In genomic region chr14:93648440-93649168, GRCh38 we compare ENCODE assay signal across 9 cellular contexts.
DNase-seq lines count a peak whose midpoint lies in the region; ATAC-seq, FAIRE-seq and TF ChIP-seq lines count a peak whose summit lies in the region.
"Had no signal": no experiment of that assay in that cellular context is flagged by ENCODE, and none has a peak within 500 bp of the region (broad histone marks: within the 10 kb centered on the region; RNA-seq: fewer than 3 reads in every experiment).

No MANE protein-coding gene starts in this region.

- 11% methylated on average over 4 of the region's 5 CpGs for WGBS in K562 (ENCODE audit: insufficient coverage, low coverage, missing lambda C conversion rate)

- H3K27me3 ChIP-seq in K562 (ENCODE audit: control insufficient read depth in 2 of 2, insufficient read depth in 2 of 2, low read length in 2 of 2), result no peaks in the 10 kb centered on the region
- no peaks in the 10 kb centered on the region for H3K27me3 ChIP-seq in effector memory CD4-positive, alpha-beta T cell (replicated peaks; ENCODE audit: control insufficient read depth, insufficient read depth, low read length, poor library complexity, severe bottlenecking)

- peak overlapping the region; percentile 68 for H3K27ac Mint-ChIP-seq in activated T-cell treated with anti-CD3 and anti-CD28 coated beads, Interleukin-2, amount 50 U/mL, for 24 hours
- H3K27ac Mint-ChIP-seq: nephron had no signal

- ATAC-seq in K562, result peak; percentile 68; the same call in 2 of the 3 replicates

- no peaks in the 10 kb centered on the region for H3K9me3 ChIP-seq in K562 (replicated peaks; ENCODE audit: control insufficient read depth, insufficient read depth, low read depth, low read length)
- no peaks in the 10 kb centered on the region for H3K9me3 ChIP-seq in effector memory CD4-positive, alpha-beta T cell (ENCODE audit: control insufficient read depth, low read length)

- H3K4me2 ChIP-seq in K562 (ENCODE audit: insufficient read depth, low read length), result no peak overlapping the region

- H3K27me3 Mint-ChIP-seq in activated T-cell treated with anti-CD3 and anti-CD28 coated beads, Interleukin-2, amount 50 U/mL, for 24 hours, result peaks cover 52% of the 10 kb centered on the region

- no peak for TF ChIP-seq EP300 in K562 (IDR thresholded peaks at IDR 0.05; ENCODE audit: low read length)

- no peak overlapping the region for H3K4me3 Mint-ChIP-seq in activated T-cell treated with anti-CD3 and anti-CD28 coated beads, Interleukin-2, amount 50 U/mL, for 24 hours
- H3K4me3 Mint-ChIP-seq: nephron had no signal

- peak in 1 of 2 experiments; percentile 29; a peak in 2 of 4 replicates for TF ChIP-seq RAD21 in K562 (CRISPR knock-in tag; conservative IDR thresholded peaks at IDR 0.05 in 1 of 2, IDR thresholded peaks at IDR 0.05 in 1 of 2)

- intact Hi-C loops in K562 (cut with micrococcal nuclease), result no loop called here

- H3K4me3 ChIP-seq in K562, result no peak overlapping the region
- H3K4me3 ChIP-seq in effector memory CD4-positive, alpha-beta T cell (ENCODE audit: insufficient read depth, low read depth, low read length, poor library complexity, severe bottlenecking), result no peak overlapping the region

- H3K27ac ChIP-seq in K562 (ENCODE audit: extremely low read depth, low read depth, low read length), result no peak overlapping the region
- H3K27ac ChIP-seq in effector memory CD4-positive, alpha-beta T cell (ENCODE audit: insufficient read depth, low read length, poor library complexity, severe bottlenecking), result no peak overlapping the region

- no TSS peak for BruUV-seq in K562 (replicated peaks; lab: Mats Ljungman, UMichigan)

- no peaks in the 10 kb centered on the region for H3K36me3 Mint-ChIP-seq in activated T-cell treated with anti-CD3 and anti-CD28 coated beads, Interleukin-2, amount 50 U/mL, for 24 hours (ENCODE audit: low read depth)

- POLR2A ChIA-PET in K562 (lab: Yijun Ruan, JAX), result no interaction called here

- in situ Hi-C loops in K562 (cut with MboI), result no loop called here

- TF ChIP-seq CTCF in K562 (IDR thresholded peaks at IDR 0.05 in 2 of 3, conservative IDR thresholded peaks at IDR 0.05 in 1 of 3; ENCODE audit: insufficient read depth in 2 of 3, low read depth in 1 of 3, low read length in 3 of 3), result peak in 2 of 3 experiments; percentile 20 to 41; a peak in 2 of 6 replicates

- H2AFZ ChIP-seq in K562 (ENCODE audit: low read depth, low read length), result no peak overlapping the region

- CTCF ChIA-PET in K562 (lab: Yijun Ruan, JAX; ENCODE audit: low intra/inter-chr PET ratio), result no interaction called here

- H3K4me1 Mint-ChIP-seq in activated T-cell treated with anti-CD3 and anti-CD28 coated beads, Interleukin-2, amount 50 U/mL, for 24 hours (ENCODE audit: low read depth), result peaks cover 18% of the 10 kb centered on the region
- H3K4me1 Mint-ChIP-seq: nephron had no signal

- no peaks in the 10 kb centered on the region for H3K4me1 ChIP-seq in K562 (replicated peaks in 1 of 2; ENCODE audit: control insufficient read depth in 2 of 2, insufficient read depth in 2 of 2, low read length in 2 of 2)
- H3K4me1 ChIP-seq in effector memory CD4-positive, alpha-beta T cell (ENCODE audit: control insufficient read depth, insufficient read depth, low read length, poor library complexity, severe bottlenecking), result no peaks in the 10 kb centered on the region

- H3K9me3 Mint-ChIP-seq in activated T-cell treated with anti-CD3 and anti-CD28 coated beads, Interleukin-2, amount 50 U/mL, for 24 hours, result peaks cover 11% of the 10 kb centered on the region

- no peak overlapping the region for H3K9ac ChIP-seq in K562 (ENCODE audit: insufficient read depth in 1 of 2, low read depth in 2 of 2, low read length in 2 of 2)

- H3K79me2 ChIP-seq in K562 (ENCODE audit: control insufficient read depth, insufficient read depth, low read length), result no peaks in the 10 kb centered on the region

- no peaks in the 10 kb centered on the region for H4K20me1 ChIP-seq in K562 (replicated peaks; ENCODE audit: control insufficient read depth, insufficient read depth, low read length)

- H3K9me1 ChIP-seq in K562 (ENCODE audit: control insufficient read depth, insufficient read depth, low read length), result no peaks in the 10 kb centered on the region

- FAIRE-seq in K562 (lab: Jason Lieb, UNC), result no peak

- TF ChIP-seq POLR2A in K562 (conservative IDR thresholded peaks at IDR 0.05), result no peak

- H3K36me3 ChIP-seq in K562 (ENCODE audit: control insufficient read depth, insufficient read depth, low read length), result no peaks in the 10 kb centered on the region
- no peaks in the 10 kb centered on the region for H3K36me3 ChIP-seq in effector memory CD4-positive, alpha-beta T cell (ENCODE audit: control insufficient read depth, insufficient read depth, low read length)

- DNase-seq in activated T-cell treated with anti-CD3 and anti-CD28 coated beads, Interleukin-2, amount 50 U/mL, for 24 hours, result peak; percentile 36
- no peak for DNase-seq in activated T-cell treated with anti-CD3 and anti-CD28 coated beads, Interleukin-2, amount 50 U/mL, for 1 hour
- peak; percentile 33 to 76 for DNase-seq in NCI-H524 (lab: John Stamatoyannopoulos, UW)
- peak in 2 of 4 experiments; percentile 4 to 8 for DNase-seq in K562 (ENCODE audit: extremely low read depth in 1 of 4, low spot score in 3 of 4)
- peak in 2 of 3 donors; percentile 15 to 26 for DNase-seq in stimulated activated CD4-positive, alpha-beta T cell treated with anti-CD3 and anti-CD28 coated beads, TNF-alpha, amount 100 ng/mL, for 48 hours (ENCODE audit: low read depth in 3 of 3)
- no peak for DNase-seq in effector memory CD4-positive, alpha-beta T cell
- DNase-seq in AG08395 (ENCODE audit: low spot score), result no peak
- DNase-seq in mesenteric fat pad (ENCODE audit: low spot score), result no peak

TF ChIP-seq in K562, 482 proteins besides CTCF, POLR2A, EP300 and RAD21:
- TF ChIP-seq ZNF696 (CRISPR knock-in tag; conservative IDR thresholded peaks at IDR 0.05), result no peak
TF ChIP-seq in K562: peak in this region for 0.

Comparison
In these comparisons a context has a peak if more than half of its experiments do, and no peak if none do; other contexts are left out.
1. DNase-seq: peak in activated T-cell treated with anti-CD3 and anti-CD28 coated beads, Interleukin-2, amount 50 U/mL, for 24 hours (single experiment), NCI-H524 (2 of 2) and stimulated activated CD4-positive, alpha-beta T cell treated with anti-CD3 and anti-CD28 coated beads, TNF-alpha, amount 100 ng/mL, for 48 hours (2 of 3); none in activated T-cell treated with anti-CD3 and anti-CD28 coated beads, Interleukin-2, amount 50 U/mL, for 1 hour (single experiment), effector memory CD4-positive, alpha-beta T cell (0 of 3), AG08395 (single experiment) and mesenteric fat pad (single experiment).